21 cellular contexts compared by ENCODE assay signal in genomic region chr3:158775801-158776399, GRCh38. TPM values are rescaled to one million over a fixed set of nuclear protein-coding genes. Genes with fewer than 3 reads are reported as not detected.
DNase-seq lines count a peak whose midpoint lies in the region; ATAC-seq, FAIRE-seq and TF ChIP-seq lines count a peak whose summit lies in the region.
"Had no signal": no experiment of that assay in that cellular context is flagged by ENCODE, and none has a peak within 500 bp of the region (broad histone marks: within the 10 kb centered on the region; RNA-seq: fewer than 3 reads in every experiment).

No MANE protein-coding gene starts in this region.

- H3K4me3 ChIP-seq in K562 (no peak overlapping the region), thyroid gland (replicated peaks in 1 of 3) (no peak overlapping the region)
- H3K4me3 ChIP-seq: cardiac muscle cell, heart left ventricle, transverse colon had no signal

- peaks cover 15 to 41% of the 10 kb centered on the region in 2 experiments; a peak in 4 of 5 replicates for H3K4me1 ChIP-seq in K562 (replicated peaks in 1 of 2; ENCODE audit: control insufficient read depth in 2 of 2, insufficient read depth in 2 of 2, low read length in 2 of 2)
- peaks cover 7 to 15% of the 10 kb centered on the region in 2 donors for H3K4me1 ChIP-seq in thyroid gland

- TF ChIP-seq POLR2A in K562 (conservative IDR thresholded peaks at IDR 0.05) (no peak), thyroid gland (IDR thresholded peaks at IDR 0.05) (no peak)

- H3K27ac ChIP-seq in K562 (ENCODE audit: extremely low read depth, low read depth, low read length) = no peak overlapping the region
- H3K27ac ChIP-seq in thyroid gland = no peak overlapping the region
- H3K27ac ChIP-seq: cardiac muscle cell had no signal

- ATAC-seq in HG03175 (IDR thresholded peaks at IDR 0.05; ENCODE audit: unreplicated experiment) = peak; percentile 72
- peak; percentile 67 for ATAC-seq in K562
- ATAC-seq in left lobe of liver = no peak
- ATAC-seq: activated CD8-positive, alpha-beta T cell treated with anti-CD3 and anti-CD28 coated beads for 36 hours had no signal

- intact Hi-C loops in K562 (cut with micrococcal nuclease) (no loop called here), thyroid gland (cut with DNase I) (no loop called here)

- no peak for FAIRE-seq in K562 (lab: Jason Lieb, UNC)
- FAIRE-seq: A204.1, endothelial cell of umbilical vein had no signal

- H3K9me3 Mint-ChIP-seq in activated CD4-positive, alpha-beta T cell treated with anti-CD3 and anti-CD28 coated beads, Interleukin-2, amount 10 ng/mL, durations not matched to agents 7 days and 5 days = no peaks in the 10 kb centered on the region
- H3K9me3 Mint-ChIP-seq: activated CD8-positive, alpha-beta T cell treated with anti-CD3 and anti-CD28 coated beads for 36 hours; CD4-positive, alpha-beta memory T cell had no signal

- H3K4me3 Mint-ChIP-seq in activated CD4-positive, alpha-beta T cell treated with anti-CD3 and anti-CD28 coated beads, Interleukin-2, amount 10 ng/mL, durations not matched to agents 7 days and 5 days = no peak overlapping the region
- H3K4me3 Mint-ChIP-seq: activated CD8-positive, alpha-beta T cell treated with anti-CD3 and anti-CD28 coated beads for 36 hours; CD4-positive, alpha-beta memory T cell had no signal

- POLR2A ChIA-PET in activated CD4-positive, alpha-beta T cell treated with anti-CD3 and anti-CD28 coated beads, Interleukin-2, amount 10 ng/mL, durations not matched to agents 7 days and 5 days (lab: Charles Lee) = no interaction called here
- POLR2A ChIA-PET in K562 (lab: Yijun Ruan, JAX) = no interaction called here

- no peaks in the 10 kb centered on the region for H3K27me3 ChIP-seq in K562 (ENCODE audit: control insufficient read depth in 2 of 2, insufficient read depth in 2 of 2, low read length in 2 of 2)
- no peaks in the 10 kb centered on the region for H3K27me3 ChIP-seq in thyroid gland
- H3K27me3 ChIP-seq: cardiac muscle cell, heart left ventricle, transverse colon had no signal

- H3K9me1 ChIP-seq in K562 (ENCODE audit: control insufficient read depth, insufficient read depth, low read length) = no peaks in the 10 kb centered on the region

- peak overlapping the region; percentile 42; the same call in 1 of the 2 replicates for H2AFZ ChIP-seq in K562 (ENCODE audit: low read depth, low read length)

- H3K36me3 ChIP-seq in K562 (ENCODE audit: control insufficient read depth, insufficient read depth, low read length) (no peaks in the 10 kb centered on the region; the same call in 2 of the 3 replicates), thyroid gland (no peaks in the 10 kb centered on the region)
- H3K36me3 ChIP-seq: cardiac muscle cell, heart left ventricle, transverse colon had no signal

- no peak overlapping the region for H3K27ac Mint-ChIP-seq in activated CD4-positive, alpha-beta T cell treated with anti-CD3 and anti-CD28 coated beads, Interleukin-2, amount 10 ng/mL, durations not matched to agents 7 days and 5 days
- H3K27ac Mint-ChIP-seq: activated CD8-positive, alpha-beta T cell treated with anti-CD3 and anti-CD28 coated beads for 36 hours had no signal

- H3K4me2 ChIP-seq in K562 (ENCODE audit: insufficient read depth, low read length) = no peak overlapping the region

- WGBS in K562 (ENCODE audit: insufficient coverage, low coverage, missing lambda C conversion rate) = 64% methylated on average over 2 of the region's 2 CpGs
- 81 to 83% methylated on average over 2 of the region's 2 CpGs for WGBS in thyroid gland, 2 donors

- no peak for TF ChIP-seq EP300 in K562 (IDR thresholded peaks at IDR 0.05; ENCODE audit: low read length)

- H3K4me1 Mint-ChIP-seq in activated CD4-positive, alpha-beta T cell treated with anti-CD3 and anti-CD28 coated beads, Interleukin-2, amount 10 ng/mL, durations not matched to agents 7 days and 5 days = peaks cover 6% of the 10 kb centered on the region

- H3K9me3 ChIP-seq in K562 (replicated peaks; ENCODE audit: control insufficient read depth, insufficient read depth, low read depth, low read length) = no peaks in the 10 kb centered on the region; the same call in 1 of the 2 replicates
- no peaks in the 10 kb centered on the region for H3K9me3 ChIP-seq in thyroid gland
- H3K9me3 ChIP-seq: heart left ventricle, transverse colon had no signal

- H4K20me1 ChIP-seq in K562 (replicated peaks; ENCODE audit: control insufficient read depth, insufficient read depth, low read length) = no peaks in the 10 kb centered on the region

- no peaks in the 10 kb centered on the region for H3K79me2 ChIP-seq in K562 (ENCODE audit: control insufficient read depth, insufficient read depth, low read length)

- in situ Hi-C loops in K562 (cut with MboI) (loop anchor here (25.0 kb wide), 1 partner anchor 1164 kb away; no protein-coding TSS in a partner anchor), GM13976 (cut with MboI; ENCODE audit: low sequenced_read_pairs, unreplicated experiment) (loop anchor here (25.0 kb wide), 1 partner anchor 1164 kb away; no protein-coding TSS in a partner anchor)

- TF ChIP-seq CTCF in K562 (IDR thresholded peaks at IDR 0.05 in 2 of 3, conservative IDR thresholded peaks at IDR 0.05 in 1 of 3; ENCODE audit: insufficient read depth in 2 of 3, low read depth in 1 of 3, low read length in 3 of 3) = no peak
- TF ChIP-seq CTCF in thyroid gland (IDR thresholded peaks at IDR 0.05) = peak in 1 of 6 experiments; percentile 12
- no peak for TF ChIP-seq CTCF in GM13976 (IDR thresholded peaks at IDR 0.05; ENCODE audit: borderline replicate concordance, control extremely low read depth, extremely low read depth, insufficient read depth, missing control alignments)

- BruUV-seq in K562 (replicated peaks; lab: Mats Ljungman, UMichigan) = no TSS peak

- H3K9ac ChIP-seq in K562 (ENCODE audit: insufficient read depth in 1 of 2, low read depth in 2 of 2, low read length in 2 of 2) = no peak overlapping the region

- DNase-seq in activated CD4-positive, alpha-beta T cell treated with anti-CD3 and anti-CD28 coated beads, Interleukin-2, amount 10 ng/mL, durations not matched to agents 7 days and 5 days = peak; percentile 8
- no peak for DNase-seq in activated CD4-positive, alpha-beta T cell treated with anti-CD3 and anti-CD28 coated beads for 1 hour
- DNase-seq in K562 (ENCODE audit: extremely low read depth in 1 of 4, low spot score in 3 of 4) (no peak), thyroid gland (peak; percentile 4 to 9), SHP77 (lab: John Stamatoyannopoulos, UW) (no peak), left lobe of liver (ENCODE audit: low spot score) (no peak), GM13976 (ENCODE audit: low spot score) (no peak)
- DNase-seq: activated CD8-positive, alpha-beta T cell treated with anti-CD3 and anti-CD28 coated beads for 36 hours; activated naive CD4-positive, alpha-beta T cell; CD4-positive, alpha-beta memory T cell; GF-D8; heart left ventricle; NCI-H1417 treated with DMSO at 0.1 percent for 48 hours; NCI-H69; Right ventricle myocardium superior; transverse colon had no signal

- H3K27me3 Mint-ChIP-seq in activated CD4-positive, alpha-beta T cell treated with anti-CD3 and anti-CD28 coated beads, Interleukin-2, amount 10 ng/mL, durations not matched to agents 7 days and 5 days = no peaks in the 10 kb centered on the region
- H3K27me3 Mint-ChIP-seq: activated CD8-positive, alpha-beta T cell treated with anti-CD3 and anti-CD28 coated beads for 36 hours; CD4-positive, alpha-beta memory T cell had no signal

- CTCF ChIA-PET in activated CD4-positive, alpha-beta T cell treated with anti-CD3 and anti-CD28 coated beads, Interleukin-2, amount 10 ng/mL, durations not matched to agents 7 days and 5 days (lab: Charles Lee) = no interaction called here
- CTCF ChIA-PET in K562 (lab: Yijun Ruan, JAX; ENCODE audit: low intra/inter-chr PET ratio) = no interaction called here

- no peak for TF ChIP-seq RAD21 in K562 (CRISPR knock-in tag; conservative IDR thresholded peaks at IDR 0.05 in 1 of 2, IDR thresholded peaks at IDR 0.05 in 1 of 2)

- H3K36me3 Mint-ChIP-seq in activated CD4-positive, alpha-beta T cell treated with anti-CD3 and anti-CD28 coated beads, Interleukin-2, amount 10 ng/mL, durations not matched to agents 7 days and 5 days (ENCODE audit: low read depth) = no peaks in the 10 kb centered on the region

RNA-seq across cellular contexts. Expression of gene MFSD1, which starts 26.0 kb away (rescaled TPM):
- total RNA-seq in activated CD4-positive, alpha-beta T cell treated with anti-CD3 and anti-CD28 coated beads, Interleukin-2, amount 10 ng/mL, durations not matched to agents 7 days and 5 days = 10 to 100 TPM; 25.1 to 30.5 TPM
- 33.7 and 51.7 TPM in 2 replicates for total RNA-seq in K562 (2011; cell fraction: chromatin; rRNA removed; ENCODE audit: low replicate concordance)
- 32.1 and 34.5 TPM in 2 replicates for total RNA-seq in K562 (2011; cell fraction: nucleolus; rRNA removed)
- 42.4 and 60.5 TPM in 2 replicates for total RNA-seq in K562 (2011; cell fraction: nucleoplasm; rRNA removed)
- total RNA-seq in K562 (2014; rRNA removed) (25.6 and 26.4 TPM in 2 replicates), K562 (2014; rRNA removed; fragmentation: Illumina TruSeq; extraction: Trizol) (40.3 and 47.2 TPM in 2 replicates), K562 (2015; rRNA removed; fragmentation: Illumina TruSeq; extraction: Trizol) (39.0 and 43.9 TPM in 2 replicates), K562 (2021) (28.6 and 31.2 TPM in 2 replicates), thyroid gland (100 to 1,000 TPM in 2 of 4 donors, 10 to 100 TPM in 2; 86.6 to 136 (median 96.2) TPM), left lobe of liver (28.5 TPM)
- polyA plus RNA-seq in K562 (2011; rRNA removed) (35.5 and 49.5 TPM in 2 replicates), K562 (2014; fragmentation: Illumina TruSeq; extraction: Trizol) (27.5 and 28.4 TPM in 2 replicates), K562 (2014; fragmentation: Nextera tagmentation; extraction: Ambion mirVana) (10 to 100 TPM in 1 of 2 experiments, 1 to 10 TPM in 1; 8.7 to 11.4 TPM), K562 (2014; rRNA removed) (31.3 and 33.4 TPM in 2 replicates)
- polyA plus RNA-seq in K562 (2011; cell fraction: cytosol; rRNA removed) = 26.6 and 51.5 TPM in 2 replicates
- 22.9 and 31.5 TPM in 2 replicates for polyA plus RNA-seq in K562 (2011; cell fraction: nucleus; rRNA removed)
- 21.6 and 28.0 TPM in 2 replicates for polyA plus RNA-seq in K562 (2012)
- 52.2 and 58.3 TPM in 2 replicates for polyA minus RNA-seq in K562 (2011; rRNA and poly(A)+ RNA removed)
- polyA minus RNA-seq in K562 (2011; cell fraction: cytosol; rRNA and poly(A)+ RNA removed) = 19.7 and 24.4 TPM in 2 replicates
- 21.7 and 30.3 TPM in 2 replicates for polyA minus RNA-seq in K562 (2011; cell fraction: nucleus; rRNA and poly(A)+ RNA removed)

RNA-seq across cellular contexts. Expression of gene RARRES1, which starts 43.6 kb away (rescaled TPM):
- total RNA-seq in activated CD4-positive, alpha-beta T cell treated with anti-CD3 and anti-CD28 coated beads, Interleukin-2, amount 10 ng/mL, durations not matched to agents 7 days and 5 days = not detected
- not detected in 2 replicates for total RNA-seq in K562 (2011; cell fraction: chromatin; rRNA removed; ENCODE audit: low replicate concordance)
- not detected in 2 replicates for total RNA-seq in K562 (2011; cell fraction: nucleolus; rRNA removed)
- not detected in 2 replicates for total RNA-seq in K562 (2011; cell fraction: nucleoplasm; rRNA removed)
- not detected in 2 replicates for total RNA-seq in K562 (2014; rRNA removed)
- total RNA-seq in K562 (2014; rRNA removed; fragmentation: Illumina TruSeq; extraction: Trizol) = not detected in 2 replicates
- not detected in 2 replicates for total RNA-seq in K562 (2015; rRNA removed; fragmentation: Illumina TruSeq; extraction: Trizol)
- not detected in 2 replicates for total RNA-seq in K562 (2021)
- not detected in 2 replicates for polyA plus RNA-seq in K562 (2011; rRNA removed)
- not detected in 2 replicates for polyA plus RNA-seq in K562 (2011; cell fraction: cytosol; rRNA removed)
- not detected in 2 replicates for polyA plus RNA-seq in K562 (2011; cell fraction: nucleus; rRNA removed)
- polyA plus RNA-seq in K562 (2012) = not detected in 2 replicates
- not detected in 2 replicates for polyA plus RNA-seq in K562 (2014; fragmentation: Illumina TruSeq; extraction: Trizol)
- polyA plus RNA-seq in K562 (2014; fragmentation: Nextera tagmentation; extraction: Ambion mirVana) = not detected
- not detected in 2 replicates for polyA plus RNA-seq in K562 (2014; rRNA removed)
- polyA minus RNA-seq in K562 (2011; rRNA and poly(A)+ RNA removed) = not detected in 2 replicates
- not detected in 2 replicates for polyA minus RNA-seq in K562 (2011; cell fraction: cytosol; rRNA and poly(A)+ RNA removed)
- polyA minus RNA-seq in K562 (2011; cell fraction: nucleus; rRNA and poly(A)+ RNA removed) = not detected in 2 replicates
- 100 to 1,000 TPM in 1 of 4 donors, 10 to 100 TPM in 1, 1 to 10 TPM in 2; 4.8 to 394 (median 21.4) TPM for total RNA-seq in thyroid gland
- 1.3 TPM for total RNA-seq in left lobe of liver
- total RNA-seq: activated CD8-positive, alpha-beta T cell treated with anti-CD3 and anti-CD28 coated beads for 36 hours; CD4-positive, alpha-beta memory T cell; H4 had no signal
- polyA plus RNA-seq: CD4-positive, alpha-beta memory T cell had no signal

Comparison
In these comparisons a context has a peak if more than half of its experiments do, and no peak if none do; other contexts are left out.
1. DNase-seq: peak in activated CD4-positive, alpha-beta T cell treated with anti-CD3 and anti-CD28 coated beads, Interleukin-2, amount 10 ng/mL, durations not matched to agents 7 days and 5 days (single experiment) and thyroid gland (2 of 2); none in activated CD4-positive, alpha-beta T cell treated with anti-CD3 and anti-CD28 coated beads for 1 hour (single experiment), K562 (0 of 4), SHP77 (0 of 2), left lobe of liver (single experiment) and GM13976 (single experiment).